ENCODE assay signal across 23 cellular contexts in the genomic region with DNA sequence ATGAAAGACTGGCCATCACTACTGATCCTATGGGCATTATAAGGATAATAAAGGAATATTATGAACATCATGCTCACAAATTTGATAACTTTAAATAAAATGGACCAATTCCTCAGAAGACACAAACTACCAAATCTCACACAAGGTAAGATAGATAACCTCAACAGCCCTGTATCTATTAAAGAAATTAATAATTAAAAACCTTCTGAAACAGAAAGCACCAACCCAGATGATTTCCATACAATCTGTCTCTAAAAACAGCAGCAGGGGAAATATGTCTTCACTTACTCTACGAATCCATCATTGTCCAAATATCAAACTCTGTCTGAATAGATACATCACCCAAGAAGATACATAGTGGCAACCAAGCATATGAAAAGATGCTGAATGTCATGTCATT. TPM values are rescaled to one million over a fixed set of nuclear protein-coding genes. Genes with fewer than 3 reads are reported as not detected.
DNase-seq lines count a peak whose midpoint lies in the region; ATAC-seq, FAIRE-seq and TF ChIP-seq lines count a peak whose summit lies in the region.
"Had no signal": no experiment of that assay in that cellular context is flagged by ENCODE, and none has a peak within 500 bp of the region (broad histone marks: within the 10 kb centered on the region; RNA-seq: fewer than 3 reads in every experiment).

No MANE protein-coding gene starts in this region.

- H3K27me3 ChIP-seq in astrocyte (ENCODE audit: insufficient read depth, low read length): no peaks in the 10 kb centered on the region
- H3K27me3 ChIP-seq: BLaER1 treated with 17β-estradiol and CSF1 and Interleukin-3, amounts not matched to agents 10 nM and 100 nM had no signal

- no peak overlapping the region for H3K27ac Mint-ChIP-seq in astrocyte (ENCODE audit: unreplicated experiment)
- no peak overlapping the region for H3K27ac Mint-ChIP-seq in stimulated activated naive B cell treated with anti-CD40 and anti-IgM and Interleukin-4, amounts not matched to agents 10 μg/mL and 1 μg/mL and 100 μg/mL, for 72 hours
- H3K27ac Mint-ChIP-seq: B cell; CD4-positive, alpha-beta T cell; CD8-positive, alpha-beta memory T cell; GM23338; HFFc6 had no signal

- POLR2A ChIA-PET in RWPE1 (lab: Yijun Ruan, JAX; ENCODE audit: low non-redundant PET): no interaction called here

- no peak overlapping the region for H3K4me3 Mint-ChIP-seq in astrocyte (ENCODE audit: unreplicated experiment)
- H3K4me3 Mint-ChIP-seq in stimulated activated naive B cell treated with anti-CD40 and anti-IgM and Interleukin-4, amounts not matched to agents 10 μg/mL and 1 μg/mL and 100 μg/mL, for 72 hours: no peak overlapping the region
- H3K4me3 Mint-ChIP-seq: B cell; CD14-positive monocyte; CD4-positive, alpha-beta T cell; CD8-positive, alpha-beta memory T cell; GM23338; HFFc6 had no signal

- H2AFZ ChIP-seq in astrocyte (ENCODE audit: low read depth, low read length): no peak overlapping the region
- H2AFZ ChIP-seq: GM23338 had no signal

- no peaks in the 10 kb centered on the region for H4K20me1 ChIP-seq in astrocyte (ENCODE audit: insufficient read depth, low read length)

- H3K36me3 Mint-ChIP-seq in astrocyte (ENCODE audit: low read depth, unreplicated experiment): no peaks in the 10 kb centered on the region
- H3K36me3 Mint-ChIP-seq in stimulated activated naive B cell treated with anti-CD40 and anti-IgM and Interleukin-4, amounts not matched to agents 10 μg/mL and 1 μg/mL and 100 μg/mL, for 72 hours: peaks cover 3 to 5% of the 10 kb centered on the region in 2 donors

- H3K4me1 Mint-ChIP-seq in astrocyte (ENCODE audit: low read depth, unreplicated experiment): no peaks in the 10 kb centered on the region
- peaks cover 4 to 6% of the 10 kb centered on the region in 2 donors for H3K4me1 Mint-ChIP-seq in stimulated activated naive B cell treated with anti-CD40 and anti-IgM and Interleukin-4, amounts not matched to agents 10 μg/mL and 1 μg/mL and 100 μg/mL, for 72 hours
- H3K4me1 Mint-ChIP-seq: CD14-positive monocyte had no signal

- H3K27ac ChIP-seq in astrocyte (ENCODE audit: low read depth, low read length): no peak overlapping the region
- no peak overlapping the region for H3K27ac ChIP-seq in RWPE1
- H3K27ac ChIP-seq: 22Rv1; BLaER1 treated with 17β-estradiol and CSF1 and Interleukin-3, amounts not matched to agents 10 nM and 100 nM had no signal

- H3K9me3 Mint-ChIP-seq in astrocyte (ENCODE audit: unreplicated experiment): no peaks in the 10 kb centered on the region
- no peaks in the 10 kb centered on the region for H3K9me3 Mint-ChIP-seq in stimulated activated naive B cell treated with anti-CD40 and anti-IgM and Interleukin-4, amounts not matched to agents 10 μg/mL and 1 μg/mL and 100 μg/mL, for 72 hours
- H3K9me3 Mint-ChIP-seq: CD14-positive monocyte; CD4-positive, alpha-beta T cell; CD8-positive, alpha-beta memory T cell; GM23338; HFFc6 had no signal

- ATAC-seq in GM18907 (IDR thresholded peaks at IDR 0.05; ENCODE audit: unreplicated experiment) (peak; percentile 61), HG03097 (IDR thresholded peaks at IDR 0.05; ENCODE audit: low FRiP score, unreplicated experiment) (peak; percentile 56)
- no peak for ATAC-seq in stimulated activated naive B cell treated with anti-CD40 and anti-IgM and Interleukin-4, amounts not matched to agents 10 μg/mL and 1 μg/mL and 100 μg/mL, for 72 hours (replicated peaks)
- ATAC-seq: GM23338 had no signal

- H3K4me3 ChIP-seq in astrocyte (ENCODE audit: insufficient read depth, low read depth, low read length): no peak overlapping the region
- H3K4me3 ChIP-seq: BLaER1 treated with 17β-estradiol and CSF1 and Interleukin-3, amounts not matched to agents 10 nM and 100 nM; GM23338; HAP-1 had no signal

- no peak overlapping the region for H3K9ac ChIP-seq in astrocyte (ENCODE audit: low read length)
- H3K9ac ChIP-seq: BLaER1 treated with 17β-estradiol and CSF1 and Interleukin-3, amounts not matched to agents 10 nM and 100 nM had no signal

- H3K27me3 Mint-ChIP-seq in astrocyte (ENCODE audit: low read depth, unreplicated experiment): no peaks in the 10 kb centered on the region
- H3K27me3 Mint-ChIP-seq in stimulated activated naive B cell treated with anti-CD40 and anti-IgM and Interleukin-4, amounts not matched to agents 10 μg/mL and 1 μg/mL and 100 μg/mL, for 72 hours: no peaks in the 10 kb centered on the region
- H3K27me3 Mint-ChIP-seq: B cell; CD4-positive, alpha-beta T cell; CD8-positive, alpha-beta memory T cell had no signal

- CTCF ChIA-PET in RWPE1 (lab: Yijun Ruan, JAX): no interaction called here

- TF ChIP-seq CTCF in astrocyte (IDR thresholded peaks at IDR 0.05; ENCODE audit: insufficient read depth, low read depth, low read length) (no peak), RWPE1 (conservative IDR thresholded peaks at IDR 0.05; ENCODE audit: low read depth) (no peak)

- peaks cover 12% of the 10 kb centered on the region for H3K79me2 ChIP-seq in astrocyte (ENCODE audit: insufficient read depth, low read length)

- H3K4me1 ChIP-seq in astrocyte (ENCODE audit: insufficient read depth, low read length): no peaks in the 10 kb centered on the region
- H3K4me1 ChIP-seq: BLaER1 treated with 17β-estradiol and CSF1 and Interleukin-3, amounts not matched to agents 10 nM and 100 nM had no signal

- H3K9me3 ChIP-seq in astrocyte (ENCODE audit: insufficient read depth, low read depth, low read length): no peaks in the 10 kb centered on the region
- H3K9me3 ChIP-seq: HAP-1 had no signal

- no peak for TF ChIP-seq POLR2A in GM12892 (IDR thresholded peaks at IDR 0.05; ENCODE audit: low read depth, low read length)

- H3K36me3 ChIP-seq in astrocyte (ENCODE audit: insufficient read depth, low read length): no peaks in the 10 kb centered on the region
- H3K36me3 ChIP-seq: HAP-1 had no signal

- FAIRE-seq in GM12892 (lab: Jason Lieb, UNC): peak; percentile 30
- peak; percentile 9 for FAIRE-seq in astrocyte (lab: Jason Lieb, UNC)
- FAIRE-seq: H54 had no signal

- no peak overlapping the region for H3K4me2 ChIP-seq in astrocyte (ENCODE audit: low read length)
- H3K4me2 ChIP-seq: BLaER1 treated with 17β-estradiol and CSF1 and Interleukin-3, amounts not matched to agents 10 nM and 100 nM; GM23338 had no signal

- no peak for DNase-seq in GM12892 (ENCODE audit: insufficient read length)
- no peak for DNase-seq in astrocyte (ENCODE audit: low read depth)
- DNase-seq in NCI-H1436 (lab: John Stamatoyannopoulos, UW): no peak
- DNase-seq in RWPE1 (ENCODE audit: low spot score): no peak
- DNase-seq in stimulated activated naive B cell treated with anti-CD40 and anti-IgM and Interleukin-4, amounts not matched to agents 10 μg/mL and 1 μg/mL and 100 μg/mL, for 72 hours: no peak
- no peak for DNase-seq in H4 (ENCODE audit: low spot score)
- DNase-seq: Calu3; CD4-positive, alpha-beta T cell; CD8-positive, alpha-beta memory T cell; COR-L47; DMS53; DMS79 treated with DMSO at 0.1 percent for 48 hours; GF-D8; HFFc6 had no signal

RNA-seq across cellular contexts. Expression of gene LCORL, which starts 55.2 kb away (rescaled TPM):
- polyA plus RNA-seq in GM12892 (2012; ENCODE audit: missing spikeins): 5.9 TPM
- total RNA-seq in astrocyte: 10.3 and 11.8 TPM in 2 replicates
- total RNA-seq in H4 (2014; rRNA removed; shearing (Covaris generic)): 12.1 and 23.0 TPM in 2 replicates

Comparison
In these comparisons a context has a peak if more than half of its experiments do, and no peak if none do; other contexts are left out.
1. ATAC-seq: peak in GM18907 (single experiment) and HG03097 (single experiment); none in stimulated activated naive B cell treated with anti-CD40 and anti-IgM and Interleukin-4, amounts not matched to agents 10 μg/mL and 1 μg/mL and 100 μg/mL, for 72 hours (0 of 2).